In genomic region chrX:118147771-118148170, GRCh38 we compare ENCODE assay signal across 2 cellular contexts. TPM values are rescaled to one million over a fixed set of nuclear protein-coding genes. Genes with fewer than 3 reads are reported as not detected.
"Had no signal": no experiment of that assay in that cellular context is flagged by ENCODE, and none has a peak within 500 bp of the region (broad histone marks: within the 10 kb centered on the region; RNA-seq: fewer than 3 reads in every experiment).

No MANE protein-coding gene starts in this region.

RNA-seq across cellular contexts. Expression of gene KLHL13, which starts 31.2 kb away (rescaled TPM):
- total RNA-seq: OCI-LY7, PC-9 had no signal
